ENCODE assay signal across 8 cellular contexts in the genomic region with DNA sequence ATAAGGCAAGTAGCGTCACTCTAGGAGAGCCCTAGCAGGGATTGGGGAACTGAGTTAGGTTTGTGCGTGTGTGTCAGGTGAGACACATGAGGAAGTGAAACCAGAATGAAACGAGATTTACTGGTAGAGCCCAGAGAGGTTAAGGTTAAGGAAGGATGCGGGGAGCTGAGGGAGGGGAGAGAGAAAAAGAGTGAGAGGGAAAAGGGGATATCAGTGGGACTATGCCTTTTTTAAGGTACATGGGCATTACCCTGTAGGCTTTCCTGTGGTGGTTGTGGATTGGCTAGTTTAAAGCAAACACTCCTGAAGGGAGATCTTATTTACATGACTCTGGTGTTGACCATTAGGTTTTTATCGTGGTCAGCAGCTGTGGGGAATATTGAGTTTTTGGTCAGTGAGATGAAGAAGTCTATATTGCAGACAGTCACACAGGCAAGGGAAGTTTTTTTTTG. TPM values are rescaled to one million over a fixed set of nuclear protein-coding genes. Genes with fewer than 3 reads are reported as not detected.
DNase-seq lines count a peak whose midpoint lies in the region; ATAC-seq and TF ChIP-seq lines count a peak whose summit lies in the region.

No MANE protein-coding gene starts in this region.

- peak overlapping the region; percentile 58 for H3K4ac ChIP-seq in trophoblast cell (ENCODE audit: low read depth, low read length)

- intact Hi-C loops in MCF 10A (cut with micrococcal nuclease): no loop called here

- TF ChIP-seq CTCF in NB4 (IDR thresholded peaks at IDR 0.05; ENCODE audit: low read depth, low read length): no peak
- TF ChIP-seq CTCF in MCF 10A (IDR thresholded peaks at IDR 0.05; ENCODE audit: unreplicated experiment): no peak

- no CpG with 5 or more reads among the region's 5 CpGs for WGBS in trophoblast cell (ENCODE audit: extremely low coverage, insufficient coverage, insufficient read length)

- H4K12ac ChIP-seq in trophoblast cell (ENCODE audit: low read depth, low read length): no peak overlapping the region

- H2AFZ ChIP-seq in trophoblast cell (ENCODE audit: insufficient read depth, low read length, poor library complexity): no peak overlapping the region

- no peaks in the 10 kb centered on the region for H3K9me3 Mint-ChIP-seq in MCF 10A (ENCODE audit: unreplicated experiment)

- H4K8ac ChIP-seq in trophoblast cell (ENCODE audit: low read depth, low read length): no peak overlapping the region

- no peak overlapping the region for H3K4me3 ChIP-seq in NB4 (ENCODE audit: low read depth, low read length)
- no peak overlapping the region for H3K4me3 ChIP-seq in trophoblast cell (ENCODE audit: low read depth, low read length)

- ATAC-seq in HG02678 (IDR thresholded peaks at IDR 0.05; ENCODE audit: unreplicated experiment): peak; percentile 99

- H3K79me1 ChIP-seq in trophoblast cell (ENCODE audit: low read length): no peaks in the 10 kb centered on the region

- H3K27me3 ChIP-seq in trophoblast cell (ENCODE audit: insufficient read depth, low read length): no peaks in the 10 kb centered on the region

- no TSS peak for BruUV-seq in MCF 10A (replicated peaks; lab: Mats Ljungman, UMichigan)

- no peak overlapping the region for H3K4me2 ChIP-seq in trophoblast cell (ENCODE audit: low read length)

- H3K18ac ChIP-seq in trophoblast cell (ENCODE audit: low read length): no peak overlapping the region

- no peak overlapping the region for H3K9ac ChIP-seq in trophoblast cell (ENCODE audit: low read length)

- no peak overlapping the region for H2BK12ac ChIP-seq in trophoblast cell (ENCODE audit: low read length)

- TF ChIP-seq POLR2A in NB4 (IDR thresholded peaks at IDR 0.05; ENCODE audit: extremely low read depth, insufficient read length): no peak
- TF ChIP-seq POLR2A in erythroblast (IDR thresholded peaks at IDR 0.05; ENCODE audit: low read length): no peak

- no peak overlapping the region for H2AK5ac ChIP-seq in trophoblast cell (ENCODE audit: low read length)

- H2BK5ac ChIP-seq in trophoblast cell (ENCODE audit: low read depth, low read length, poor library complexity): no peak overlapping the region

- H3K23ac ChIP-seq in trophoblast cell (ENCODE audit: low read length): no peak overlapping the region

- peaks cover 5% of the 10 kb centered on the region for H3K79me2 ChIP-seq in trophoblast cell (ENCODE audit: control insufficient read depth, insufficient read depth, low read length, poor library complexity)

- H3K9me3 ChIP-seq in trophoblast cell (ENCODE audit: insufficient read depth, low read depth, low read length): no peaks in the 10 kb centered on the region

- CTCF ChIA-PET in MCF 10A (lab: Yijun Ruan, JAX): interaction anchor here (0.6 to 2.5 kb wide), 3 partner anchors 9 to 43 kb away, joined by 3 to 16 read pairs (median 4); no protein-coding TSS in a partner anchor

- H4K91ac ChIP-seq in trophoblast cell (ENCODE audit: low read depth, low read length): no peak overlapping the region

- no peak overlapping the region for H3K4me3 Mint-ChIP-seq in MCF 10A (ENCODE audit: unreplicated experiment)

- H3K4me1 ChIP-seq in trophoblast cell (ENCODE audit: control insufficient read depth in 1 of 2, insufficient read depth in 2 of 2, low read length in 2 of 2): no peaks in the 10 kb centered on the region

- H3K36me3 ChIP-seq in trophoblast cell (ENCODE audit: control insufficient read depth in 1 of 2, insufficient read depth in 2 of 2, low read length in 2 of 2): peaks cover 0 to 1% of the 10 kb centered on the region in 2 experiments

- peaks cover 14% of the 10 kb centered on the region for H3K4me1 Mint-ChIP-seq in MCF 10A (ENCODE audit: insufficient read depth, unreplicated experiment)

- H2BK120ac ChIP-seq in trophoblast cell (ENCODE audit: insufficient read depth, low read length, poor library complexity): no peak overlapping the region

- no peaks in the 10 kb centered on the region for H3K27me3 Mint-ChIP-seq in MCF 10A (ENCODE audit: insufficient read depth, unreplicated experiment)

- DNase-seq in SKM-1 treated with dmso at 0.1 percent for 144 hours (lab: John Stamatoyannopoulos, UW; ENCODE audit: unreplicated experiment): peak; percentile 11
- no peak for DNase-seq in SKM-1 (lab: John Stamatoyannopoulos, UW; ENCODE audit: unreplicated experiment)
- peak; percentile 46 for DNase-seq in NB4 (ENCODE audit: low read depth)
- DNase-seq in trophoblast cell: no peak
- no peak for DNase-seq in MCF 10A (ENCODE audit: unreplicated experiment)
- no peak for DNase-seq in NCI-H2081 (lab: John Stamatoyannopoulos, UW)
- no peak for DNase-seq in erythroblast (lab: John Stamatoyannopoulos, UW)

- H3K36me3 Mint-ChIP-seq in MCF 10A (ENCODE audit: insufficient read depth, unreplicated experiment): no peaks in the 10 kb centered on the region

- no peak overlapping the region for H3K27ac ChIP-seq in trophoblast cell (ENCODE audit: low read depth, low read length)

- no peak overlapping the region for H3K14ac ChIP-seq in trophoblast cell (ENCODE audit: low read length)

- no peak overlapping the region for H3K27ac Mint-ChIP-seq in MCF 10A (ENCODE audit: low read depth, unreplicated experiment)

- POLR2A ChIA-PET in MCF 10A (lab: Yijun Ruan, JAX): no interaction called here

RNA-seq across cellular contexts. Expression of a gene that starts 13.9 kb away (rescaled TPM):
- 12.3 and 13.2 TPM in 2 replicates for polyA plus RNA-seq in trophoblast cell (2013)
- total RNA-seq in MCF 10A (2022): 26.9 and 28.3 TPM in 2 replicates

Comparison
In these comparisons a context has a peak if more than half of its experiments do, and no peak if none do; other contexts are left out.
1. DNase-seq: peak in SKM-1 treated with dmso at 0.1 percent for 144 hours (single experiment) and NB4 (single experiment); none in SKM-1 (single experiment), trophoblast cell (0 of 2), MCF 10A (single experiment), NCI-H2081 (0 of 2) and erythroblast (0 of 2).